ENCODE assay signal across 8 cellular contexts in genomic region chr6:26055670-26056582, GRCh38.
DNase-seq lines count a peak whose midpoint lies in the region; ATAC-seq and TF ChIP-seq lines count a peak whose summit lies in the region.

No MANE protein-coding gene starts in this region.

- ATAC-seq in GM18907 (IDR thresholded peaks at IDR 0.05; ENCODE audit: unreplicated experiment): peak; percentile 80
- peak; percentile 57 for ATAC-seq in HG03139 (IDR thresholded peaks at IDR 0.05; ENCODE audit: unreplicated experiment)

- peak overlapping the region; percentile 77 for H3K4me3 ChIP-seq in WI38 (ENCODE audit: low read depth, low read length)

- DNase-seq in AG08395 (ENCODE audit: low spot score): peak; percentile 95
- peak; percentile 53 for DNase-seq in NCI-H2196 treated with DMSO at 0.1 percent for 48 hours (lab: John Stamatoyannopoulos, UW; ENCODE audit: unreplicated experiment)
- peak; percentile 83 for DNase-seq in central memory CD4-positive, alpha-beta T cell
- peak; percentile 87 for DNase-seq in iris pigment epithelial cell (ENCODE audit: low read depth)
- DNase-seq in stimulated activated CD4-positive, alpha-beta T cell treated with anti-CD3 and anti-CD28 coated beads, Interleukin-12 subunit alpha, Interleukin-12 subunit beta, amount 100 ng/mL, for 24 hours (ENCODE audit: low read depth in 2 of 2): peak; percentile 77 to 78

- TF ChIP-seq CTCF in WI38 (IDR thresholded peaks at IDR 0.05; ENCODE audit: low read depth, low read length): no peak

Comparison
In these comparisons a context has a peak if more than half of its experiments do, and no peak if none do; other contexts are left out.
1. Peak in every context shown above with its lines: DNase-seq, ATAC-seq and H3K4me3 ChIP-seq.